29 cellular contexts compared by ENCODE assay signal in the genomic region with DNA sequence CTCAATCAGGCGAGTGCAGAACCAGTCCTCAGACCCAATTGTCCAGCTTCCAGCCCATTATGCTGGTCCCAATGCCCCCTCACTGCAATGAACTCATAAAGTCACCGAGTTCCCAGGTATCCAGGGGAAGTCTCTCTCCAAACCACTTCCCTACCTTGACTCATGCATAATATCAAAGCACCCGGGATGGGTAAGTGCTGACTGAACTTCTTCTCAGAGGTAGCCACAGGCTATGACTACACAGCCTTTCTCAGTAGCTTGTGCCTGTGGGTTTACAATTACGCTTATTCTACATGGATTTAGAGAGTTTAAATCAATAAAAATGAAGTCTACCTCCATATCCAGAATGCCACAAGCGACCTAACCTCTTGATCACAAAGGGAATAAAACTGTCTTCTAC. TPM values are rescaled to one million over a fixed set of nuclear protein-coding genes. Genes with fewer than 3 reads are reported as not detected.
"Had no signal": no experiment of that assay in that cellular context is flagged by ENCODE, and none has a peak within 500 bp of the region (broad histone marks: within the 10 kb centered on the region; RNA-seq: fewer than 3 reads in every experiment).

No MANE protein-coding gene starts in this region.

- DNase-seq: activated B cell treated with CpG ODN at 0.5 μM for 24 hours; activated CD4-positive, alpha-beta memory T cell treated with anti-CD3 and anti-CD28 coated beads, Interleukin-2, amount 10 ng/mL, durations not matched to agents 7 days and 5 days; activated CD4-positive, alpha-beta T cell treated with anti-CD3 and anti-CD28 coated beads for 1 hour; activated CD4-positive, alpha-beta T cell treated with anti-CD3 and anti-CD28 coated beads, Interleukin-2, amount 50 U/mL, for 1 hour; activated CD8-positive, alpha-beta memory T cell treated with anti-CD3 and anti-CD28 coated beads, Interleukin-2, amount 50 U/mL, for 48 hours; activated gamma-delta T cell; activated naive CD4-positive, alpha-beta T cell treated with anti-CD3 and anti-CD28 coated beads, Interleukin-2, amount 10 ng/mL, durations not matched to agents 7 days and 5 days; activated naive CD8-positive, alpha-beta T cell treated with anti-CD3 and anti-CD28 coated beads, Interleukin-2, amount 10 ng/mL, durations not matched to agents 7 days and 5 days; activated T-cell treated with anti-CD3 and anti-CD28 coated beads, Interleukin-2, amount 50 U/mL, for 24 hours; aorta; KG1; NCI-H1092; NCI-H1417; NCI-H1930; NCI-H2107; NCI-H2171 treated with DMSO at 0.1 percent for 48 hours; NCI-H345; NCI-H510A treated with DMSO at 0.1 percent for 48 hours; NCI-H69; NK-92 treated with Interleukin-12 subunit alpha and Interleukin-12 subunit beta, amount 100 ng/mL, for 24 hours; SIG-M5; T-cell; T-helper 2 cell; T1000 had no signal

- H3K9me3 Mint-ChIP-seq: activated naive CD4-positive, alpha-beta T cell treated with anti-CD3 and anti-CD28 coated beads, Interleukin-2, amount 10 ng/mL, durations not matched to agents 7 days and 5 days; activated T-cell treated with anti-CD3 and anti-CD28 coated beads, Interleukin-2, amount 50 U/mL, for 24 hours; central memory CD8-positive, alpha-beta T cell had no signal

- H3K4me1 Mint-ChIP-seq: activated B cell treated with CpG ODN at 0.5 μM for 24 hours; activated naive CD4-positive, alpha-beta T cell treated with anti-CD3 and anti-CD28 coated beads, Interleukin-2, amount 10 ng/mL, durations not matched to agents 7 days and 5 days; activated naive CD8-positive, alpha-beta T cell treated with anti-CD3 and anti-CD28 coated beads, Interleukin-2, amount 10 ng/mL, durations not matched to agents 7 days and 5 days; central memory CD8-positive, alpha-beta T cell; IgD-negative memory B cell; T-cell had no signal

- ATAC-seq: T-cell had no signal

- H3K27ac Mint-ChIP-seq: activated B cell treated with CpG ODN at 0.5 μM for 24 hours; activated CD4-positive, alpha-beta memory T cell treated with anti-CD3 and anti-CD28 coated beads, Interleukin-2, amount 10 ng/mL, durations not matched to agents 7 days and 5 days; activated naive CD4-positive, alpha-beta T cell treated with anti-CD3 and anti-CD28 coated beads, Interleukin-2, amount 10 ng/mL, durations not matched to agents 7 days and 5 days; activated naive CD8-positive, alpha-beta T cell treated with anti-CD3 and anti-CD28 coated beads, Interleukin-2, amount 10 ng/mL, durations not matched to agents 7 days and 5 days; activated T-cell treated with anti-CD3 and anti-CD28 coated beads, Interleukin-2, amount 50 U/mL, for 24 hours; IgD-negative memory B cell; T-cell had no signal

- H3K4me3 Mint-ChIP-seq: activated B cell treated with CpG ODN at 0.5 μM for 24 hours; activated CD4-positive, alpha-beta memory T cell treated with anti-CD3 and anti-CD28 coated beads, Interleukin-2, amount 10 ng/mL, durations not matched to agents 7 days and 5 days; activated naive CD4-positive, alpha-beta T cell treated with anti-CD3 and anti-CD28 coated beads, Interleukin-2, amount 10 ng/mL, durations not matched to agents 7 days and 5 days; activated naive CD8-positive, alpha-beta T cell treated with anti-CD3 and anti-CD28 coated beads, Interleukin-2, amount 10 ng/mL, durations not matched to agents 7 days and 5 days; activated T-cell treated with anti-CD3 and anti-CD28 coated beads, Interleukin-2, amount 50 U/mL, for 24 hours; central memory CD8-positive, alpha-beta T cell; IgD-negative memory B cell; T-cell had no signal

- H3K36me3 Mint-ChIP-seq: activated naive CD4-positive, alpha-beta T cell treated with anti-CD3 and anti-CD28 coated beads, Interleukin-2, amount 10 ng/mL, durations not matched to agents 7 days and 5 days; activated naive CD8-positive, alpha-beta T cell treated with anti-CD3 and anti-CD28 coated beads, Interleukin-2, amount 10 ng/mL, durations not matched to agents 7 days and 5 days; IgD-negative memory B cell; T-cell had no signal

RNA-seq across cellular contexts. Expression of gene C13orf42, which starts 1.7 kb away (rescaled TPM):
- total RNA-seq: activated B cell treated with CpG ODN at 0.5 μM for 24 hours; activated CD4-positive, alpha-beta memory T cell treated with anti-CD3 and anti-CD28 coated beads, Interleukin-2, amount 10 ng/mL, durations not matched to agents 7 days and 5 days; activated CD8-positive, alpha-beta memory T cell treated with anti-CD3 and anti-CD28 coated beads for 36 hours; activated naive CD8-positive, alpha-beta T cell treated with anti-CD3 and anti-CD28 coated beads, Interleukin-2, amount 10 ng/mL, durations not matched to agents 7 days and 5 days; aorta; LHCN-M2; MCF 10A; T-cell had no signal
- polyA plus RNA-seq: aorta, IgD-negative memory B cell had no signal
